In genomic region chr13:35694549-35695233, GRCh38 we compare ENCODE assay signal across 18 cellular contexts.
DNase-seq lines count a peak whose midpoint lies in the region; ATAC-seq and TF ChIP-seq lines count a peak whose summit lies in the region.
"Had no signal": no experiment of that assay in that cellular context is flagged by ENCODE, and none has a peak within 500 bp of the region (broad histone marks: within the 10 kb centered on the region; RNA-seq: fewer than 3 reads in every experiment).

No MANE protein-coding gene starts in this region.

- peak overlapping the region; percentile 56 for H3K27ac ChIP-seq in SJSA1
- H3K27ac ChIP-seq: BLaER1 had no signal

- peaks cover 72% of the 10 kb centered on the region for H3K4me1 ChIP-seq in SJSA1 (replicated peaks)
- H3K4me1 ChIP-seq: BLaER1 had no signal

- H3K27me3 ChIP-seq in GM06990 (replicated peaks; ENCODE audit: control insufficient read depth, insufficient read depth, low read length) (no peaks in the 10 kb centered on the region), SJSA1 (replicated peaks) (no peaks in the 10 kb centered on the region)
- H3K27me3 ChIP-seq: BLaER1 had no signal

- DNase-seq in GM06990 (ENCODE audit: extremely low read depth, insufficient read length) (peak; percentile 9), SJSA1 (ENCODE audit: low read depth in 1 of 2, low spot score in 2 of 2) (peak; percentile 39 to 52), KBM-7 (no peak)
- DNase-seq in effector CD8-positive, alpha-beta T cell (lab: John Stamatoyannopoulos, UW), result no peak
- DNase-seq: CD8-positive, alpha-beta T cell; GOT3; KG1; NCI-H1048; NCI-H1436 treated with DMSO at 0.1 percent for 48 hours; NCI-H2029 treated with DMSO at 0.1 percent for 48 hours; Right ventricle myocardium superior; SK-N-SH; T-cell had no signal

- peak; percentile 61 for ATAC-seq in GM18907 (IDR thresholded peaks at IDR 0.05; ENCODE audit: unreplicated experiment)
- peak; percentile 67 for ATAC-seq in HG02852 (IDR thresholded peaks at IDR 0.05; ENCODE audit: unreplicated experiment)
- no peak for ATAC-seq in GM19467 (IDR thresholded peaks at IDR 0.05; ENCODE audit: unreplicated experiment)
- ATAC-seq in GM21381 (IDR thresholded peaks at IDR 0.05; ENCODE audit: unreplicated experiment), result no peak
- ATAC-seq: CD8-positive, alpha-beta T cell; T-cell had no signal

- no peak for TF ChIP-seq CTCF in GM06990 (IDR thresholded peaks at IDR 0.05; ENCODE audit: insufficient read depth, low read length, poor library complexity, severe bottlenecking)

- in situ Hi-C loops in KBM-7 (cut with MboI; ENCODE audit: low pct_unique_long_range_greater_than_20kb, low sequenced_read_pairs), result no loop called here

- no peaks in the 10 kb centered on the region for H3K36me3 ChIP-seq in GM06990 (ENCODE audit: control insufficient read depth, insufficient read depth, low read length)
- H3K36me3 ChIP-seq in SJSA1, result no peaks in the 10 kb centered on the region
- H3K36me3 ChIP-seq: BLaER1 had no signal

- no peaks in the 10 kb centered on the region for H3K9me3 ChIP-seq in SJSA1 (replicated peaks)
- H3K9me3 ChIP-seq: BLaER1, SK-N-SH had no signal

- H3K4me3 ChIP-seq in GM06990 (replicated peaks; ENCODE audit: low read depth, low read length) (no peak overlapping the region), SJSA1 (no peak overlapping the region)
- H3K4me3 ChIP-seq: BLaER1 had no signal

Comparison
In these comparisons a context has a peak if more than half of its experiments do, and no peak if none do; other contexts are left out.
1. DNase-seq: peak in GM06990 (single experiment) and SJSA1 (2 of 2); none in effector CD8-positive, alpha-beta T cell (single experiment) and KBM-7 (single experiment).
2. ATAC-seq: peak in GM18907 (single experiment) and HG02852 (single experiment); none in GM19467 (single experiment) and GM21381 (single experiment).